Comparison of ENCODE assay signal across 13 cellular contexts in the genomic region with DNA sequence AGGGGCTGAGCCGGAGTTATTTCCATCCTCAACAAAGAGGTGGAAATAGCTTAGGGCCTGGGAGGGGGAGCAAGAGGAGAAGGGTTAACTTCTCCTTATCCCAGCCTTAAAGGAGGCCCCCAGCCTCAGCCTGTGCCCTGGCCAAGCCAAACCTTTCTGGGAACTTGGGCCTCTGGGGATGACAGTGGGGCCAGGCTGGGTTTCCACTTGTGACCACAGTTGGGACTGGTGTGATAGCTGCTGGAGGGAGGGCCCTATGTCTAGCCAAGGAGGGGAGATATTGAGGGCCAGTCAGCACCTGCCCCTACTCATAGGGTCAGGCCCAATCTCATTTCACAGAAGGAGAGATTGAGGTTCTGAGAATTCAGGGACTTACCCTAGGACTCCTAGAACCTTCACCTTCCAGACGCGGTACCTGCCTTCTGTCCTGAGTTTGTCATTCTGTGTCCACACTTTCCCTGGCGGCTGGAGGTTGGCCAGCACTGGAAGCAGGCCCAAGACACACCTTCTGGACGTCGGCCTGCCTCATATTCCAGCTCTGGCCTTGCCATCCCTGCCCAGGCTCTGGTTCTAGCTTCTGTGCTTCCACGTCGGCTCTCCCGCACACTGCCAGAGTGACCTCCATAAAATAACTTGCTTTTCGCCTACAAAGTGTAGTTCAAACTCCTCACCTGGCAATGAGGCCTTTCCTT. TPM values are rescaled to one million over a fixed set of nuclear protein-coding genes. Genes with fewer than 3 reads are reported as not detected.
DNase-seq lines count a peak whose midpoint lies in the region; ATAC-seq, FAIRE-seq and TF ChIP-seq lines count a peak whose summit lies in the region.
"Had no signal": no experiment of that assay in that cellular context is flagged by ENCODE, and none has a peak within 500 bp of the region (broad histone marks: within the 10 kb centered on the region; RNA-seq: fewer than 3 reads in every experiment).

No MANE protein-coding gene starts in this region.

- no peaks in the 10 kb centered on the region for H3K27me3 ChIP-seq in CD4-positive, alpha-beta T cell (ENCODE audit: control insufficient read depth, insufficient read depth, low read length)
- no peaks in the 10 kb centered on the region for H3K27me3 ChIP-seq in K562 (ENCODE audit: control insufficient read depth in 2 of 2, insufficient read depth in 2 of 2, low read length in 2 of 2)
- peaks cover 5% of the 10 kb centered on the region for H3K27me3 ChIP-seq in neural progenitor cell

- no peak for DNase-seq in CD4-positive, alpha-beta T cell
- DNase-seq in GM12864 (ENCODE audit: low read depth) = no peak
- DNase-seq in K562 (ENCODE audit: extremely low read depth in 1 of 4, low spot score in 3 of 4) = peak in 3 of 4 experiments; percentile 19 to 48 (median 43)
- no peak for DNase-seq in neural progenitor cell (ENCODE audit: low spot score)
- no peak for DNase-seq in GM19240 (ENCODE audit: insufficient read length, low spot score)
- DNase-seq in HK-2 (ENCODE audit: unreplicated experiment) = no peak
- DNase-seq: activated CD8-positive, alpha-beta memory T cell treated with anti-CD3 and anti-CD28 coated beads, Interleukin-2, amount 50 U/mL, for 4 hours; HFFc6; NCI-H2171 treated with DMSO at 0.1 percent for 48 hours; PC-9; stimulated activated CD8-positive, alpha-beta memory T cell treated with anti-CD3 and anti-CD28 coated beads, Interleukin-4, amount 100 ng/mL, for 48 hours had no signal

- no peak for TF ChIP-seq POLR2A in K562 (conservative IDR thresholded peaks at IDR 0.05)

- no peak overlapping the region for H3K27ac ChIP-seq in CD4-positive, alpha-beta T cell (ENCODE audit: low read depth, low read length)
- no peak overlapping the region for H3K27ac ChIP-seq in K562 (ENCODE audit: extremely low read depth, low read depth, low read length)
- no peak overlapping the region for H3K27ac ChIP-seq in neural progenitor cell
- H3K27ac ChIP-seq: PC-9 had no signal

- no peaks in the 10 kb centered on the region for H3F3A ChIP-seq in neural progenitor cell (ENCODE audit: low read depth)

- no peaks in the 10 kb centered on the region for H3K9me3 ChIP-seq in CD4-positive, alpha-beta T cell (ENCODE audit: control insufficient read depth, low read length)
- H3K9me3 ChIP-seq in K562 (replicated peaks; ENCODE audit: control insufficient read depth, insufficient read depth, low read depth, low read length) (no peaks in the 10 kb centered on the region), neural progenitor cell (ENCODE audit: low read depth) (no peaks in the 10 kb centered on the region)

- peaks cover 79% of the 10 kb centered on the region for H3K79me2 ChIP-seq in K562 (ENCODE audit: control insufficient read depth, insufficient read depth, low read length)
- peaks cover 48% of the 10 kb centered on the region for H3K79me2 ChIP-seq in neural progenitor cell (ENCODE audit: low read depth)

- H2AFZ ChIP-seq in K562 (ENCODE audit: low read depth, low read length) (no peak overlapping the region), neural progenitor cell (replicated peaks) (no peak overlapping the region)
- H2AFZ ChIP-seq: PC-9 had no signal

- peak overlapping the region; percentile 88 for H3K27ac Mint-ChIP-seq in CD4-positive, alpha-beta T cell
- H3K27ac Mint-ChIP-seq in neural progenitor cell = peak overlapping the region; percentile 57

- ATAC-seq in CD4-positive, alpha-beta T cell (ENCODE audit: poor library complexity) = no peak
- ATAC-seq in K562 (no peak), HG02885 (IDR thresholded peaks at IDR 0.05; ENCODE audit: poor library complexity, unreplicated experiment) (no peak)

- H3K36me3 ChIP-seq in K562 (ENCODE audit: control insufficient read depth, insufficient read depth, low read length) (peaks cover 12% of the 10 kb centered on the region; the same call in 2 of the 3 replicates), neural progenitor cell (no peaks in the 10 kb centered on the region)

- H3K4me3 ChIP-seq in GM12864 (ENCODE audit: low read depth, low read length) (peak overlapping the region; percentile 96), K562 (no peak overlapping the region), neural progenitor cell (no peak overlapping the region)
- H3K4me3 ChIP-seq: PC-9 had no signal

- H3K9me1 ChIP-seq in K562 (ENCODE audit: control insufficient read depth, insufficient read depth, low read length) = peaks cover 24% of the 10 kb centered on the region

- H4K20me1 ChIP-seq in K562 (replicated peaks; ENCODE audit: control insufficient read depth, insufficient read depth, low read length) = peaks cover 48% of the 10 kb centered on the region
- peaks cover 67% of the 10 kb centered on the region for H4K20me1 ChIP-seq in neural progenitor cell (ENCODE audit: low read depth)

- no peak for TF ChIP-seq RAD21 in K562 (CRISPR knock-in tag; conservative IDR thresholded peaks at IDR 0.05 in 1 of 2, IDR thresholded peaks at IDR 0.05 in 1 of 2)

- peaks cover 65% of the 10 kb centered on the region for H3K4me1 Mint-ChIP-seq in CD4-positive, alpha-beta T cell (ENCODE audit: low read depth)
- peaks cover 40% of the 10 kb centered on the region for H3K4me1 Mint-ChIP-seq in neural progenitor cell

- no peaks in the 10 kb centered on the region for H3K9me3 Mint-ChIP-seq in CD4-positive, alpha-beta T cell
- H3K9me3 Mint-ChIP-seq in neural progenitor cell = no peaks in the 10 kb centered on the region

- no peak for FAIRE-seq in K562 (lab: Jason Lieb, UNC)
- FAIRE-seq: D721Med had no signal

- POLR2A ChIA-PET in CD4-positive, alpha-beta T cell (lab: Charles Lee) = interaction anchor here (0.6 kb wide), 1 partner anchor 246 kb away, joined by 4 read pairs; no protein-coding TSS in a partner anchor
- POLR2A ChIA-PET in K562 (lab: Yijun Ruan, JAX) = interaction anchor here (0.5 to 1.6 kb wide), 7 partner anchors 9 to 558 kb away, joined by 3 to 6 read pairs (median 3); no protein-coding TSS in a partner anchor

- H3K36me3 Mint-ChIP-seq in CD4-positive, alpha-beta T cell (ENCODE audit: low read depth) = peaks cover 6% of the 10 kb centered on the region
- no peaks in the 10 kb centered on the region for H3K36me3 Mint-ChIP-seq in neural progenitor cell

- WGBS in K562 (ENCODE audit: insufficient coverage, low coverage, missing lambda C conversion rate) = 63% methylated on average over 10 of the region's 10 CpGs

- H3K4me2 ChIP-seq in K562 (ENCODE audit: insufficient read depth, low read length) (no peak overlapping the region; the same call in 1 of the 2 replicates), neural progenitor cell (no peak overlapping the region)
- H3K4me2 ChIP-seq: PC-9 had no signal

- TF ChIP-seq EP300 in K562 (IDR thresholded peaks at IDR 0.05; ENCODE audit: low read length) = no peak

- in situ Hi-C loops in K562 (cut with MboI) = no loop called here

- H3K27me3 Mint-ChIP-seq in CD4-positive, alpha-beta T cell = no peaks in the 10 kb centered on the region
- peaks cover 10% of the 10 kb centered on the region for H3K27me3 Mint-ChIP-seq in neural progenitor cell (ENCODE audit: insufficient read depth, low read depth)

- H3K4me1 ChIP-seq in K562 (replicated peaks in 1 of 2; ENCODE audit: control insufficient read depth in 2 of 2, insufficient read depth in 2 of 2, low read length in 2 of 2) (peaks cover 41 to 89% of the 10 kb centered on the region in 2 experiments), neural progenitor cell (peaks cover 24% of the 10 kb centered on the region)

- H3K4me3 Mint-ChIP-seq in CD4-positive, alpha-beta T cell = peak overlapping the region; percentile 93
- peak overlapping the region; percentile 69 for H3K4me3 Mint-ChIP-seq in neural progenitor cell
- H3K4me3 Mint-ChIP-seq: HFFc6 had no signal

- CTCF ChIA-PET in CD4-positive, alpha-beta T cell (lab: Charles Lee) = interaction anchor here (1.6 kb wide), 1 partner anchor 28 kb away, joined by 4 read pairs; no protein-coding TSS in a partner anchor
- CTCF ChIA-PET in K562 (lab: Yijun Ruan, JAX; ENCODE audit: low intra/inter-chr PET ratio) = no interaction called here

- intact Hi-C loops in CD4-positive, alpha-beta T cell (cut with DNase I, micrococcal nuclease) = loop anchor here in 1 of 2 experiments (10.0 kb wide), 2 partner anchors 495 to 945 kb away; partner anchors contain the start of genes CLPB, COA4 and PAAF1
- intact Hi-C loops in K562 (cut with micrococcal nuclease) = loop anchor here (5.0 kb wide), 1 partner anchor 72 kb away; the partner anchor contains the start of gene ARHGEF17

- TF ChIP-seq CTCF in CD4-positive, alpha-beta T cell (IDR thresholded peaks at IDR 0.05) = no peak
- no peak for TF ChIP-seq CTCF in GM12864 (IDR thresholded peaks at IDR 0.05; ENCODE audit: low read depth, low read length, missing control alignments)
- TF ChIP-seq CTCF in K562 (IDR thresholded peaks at IDR 0.05 in 2 of 3, conservative IDR thresholded peaks at IDR 0.05 in 1 of 3; ENCODE audit: insufficient read depth in 2 of 3, low read depth in 1 of 3, low read length in 3 of 3) = no peak
- no peak for TF ChIP-seq CTCF in neural progenitor cell (IDR thresholded peaks at IDR 0.05)

- no TSS peak for BruUV-seq in K562 (replicated peaks; lab: Mats Ljungman, UMichigan)

- peak overlapping the region in 1 of 2 experiments; percentile 79; a peak in 2 of 4 replicates for H3K9ac ChIP-seq in K562 (ENCODE audit: insufficient read depth in 1 of 2, low read depth in 2 of 2, low read length in 2 of 2)
- no peak overlapping the region for H3K9ac ChIP-seq in neural progenitor cell

TF ChIP-seq in K562, 482 proteins besides CTCF, POLR2A, EP300 and RAD21 (continues in another document):
- no peak for TF ChIP-seq HIVEP1 (CRISPR knock-in tag; IDR thresholded peaks at IDR 0.05)
- TF ChIP-seq U2AF1 (optimal IDR thresholded peaks at IDR 0.05; ENCODE audit: low read depth, low read length) = no peak

RNA-seq across cellular contexts. Expression of gene RELT, which starts 3.1 kb away (rescaled TPM):
- 100 to 1,000 TPM; 107 to 114 TPM for total RNA-seq in CD4-positive, alpha-beta T cell
- total RNA-seq in K562 (2011; cell fraction: chromatin; rRNA removed; ENCODE audit: low replicate concordance) = 24.0 and 79.7 TPM in 2 replicates
- total RNA-seq in K562 (2011; cell fraction: nucleolus; rRNA removed) = 52.2 and 56.9 TPM in 2 replicates
- total RNA-seq in K562 (2011; cell fraction: nucleoplasm; rRNA removed) = 38.4 and 46.9 TPM in 2 replicates
- 11.2 and 13.3 TPM in 2 replicates for total RNA-seq in K562 (2014; rRNA removed)
- 3.1 and 3.8 TPM in 2 replicates for total RNA-seq in K562 (2014; rRNA removed; fragmentation: Illumina TruSeq; extraction: Trizol)
- 9.6 and 9.8 TPM in 2 replicates for total RNA-seq in K562 (2015; rRNA removed; fragmentation: Illumina TruSeq; extraction: Trizol)
- 18.4 and 20.2 TPM in 2 replicates for total RNA-seq in K562 (2021)
- 7.4 and 11.8 TPM in 2 replicates for polyA plus RNA-seq in K562 (2011; rRNA removed)
- 11.0 and 16.5 TPM in 2 replicates for polyA plus RNA-seq in K562 (2011; cell fraction: cytosol; rRNA removed)
- polyA plus RNA-seq in K562 (2011; cell fraction: nucleus; rRNA removed) = 55.1 and 73.5 TPM in 2 replicates
- 8.7 and 14.0 TPM in 2 replicates for polyA plus RNA-seq in K562 (2012)
- 6.0 and 8.6 TPM in 2 replicates for polyA plus RNA-seq in K562 (2014; fragmentation: Illumina TruSeq; extraction: Trizol)
- polyA plus RNA-seq in K562 (2014; fragmentation: Nextera tagmentation; extraction: Ambion mirVana) = 1 to 10 TPM; 1.1 to 1.2 TPM
- 14.4 and 14.9 TPM in 2 replicates for polyA plus RNA-seq in K562 (2014; rRNA removed)
- polyA minus RNA-seq in K562 (2011; rRNA and poly(A)+ RNA removed) = 4.7 and 6.0 TPM in 2 replicates
- polyA minus RNA-seq in K562 (2011; cell fraction: cytosol; rRNA and poly(A)+ RNA removed) = 7.3 and 8.5 TPM in 2 replicates
- 18.2 and 20.5 TPM in 2 replicates for polyA minus RNA-seq in K562 (2011; cell fraction: nucleus; rRNA and poly(A)+ RNA removed)
- 5.4 and 15.0 TPM in 2 replicates for total RNA-seq in neural progenitor cell (ENCODE audit: low replicate concordance)

Comparison
In these comparisons a context has a peak if more than half of its experiments do, and no peak if none do; other contexts are left out.
1. DNase-seq: peak in K562 (3 of 4); none in CD4-positive, alpha-beta T cell (0 of 10), GM12864 (single experiment), neural progenitor cell (single experiment), GM19240 (single experiment) and HK-2 (single experiment).